In the genomic region with DNA sequence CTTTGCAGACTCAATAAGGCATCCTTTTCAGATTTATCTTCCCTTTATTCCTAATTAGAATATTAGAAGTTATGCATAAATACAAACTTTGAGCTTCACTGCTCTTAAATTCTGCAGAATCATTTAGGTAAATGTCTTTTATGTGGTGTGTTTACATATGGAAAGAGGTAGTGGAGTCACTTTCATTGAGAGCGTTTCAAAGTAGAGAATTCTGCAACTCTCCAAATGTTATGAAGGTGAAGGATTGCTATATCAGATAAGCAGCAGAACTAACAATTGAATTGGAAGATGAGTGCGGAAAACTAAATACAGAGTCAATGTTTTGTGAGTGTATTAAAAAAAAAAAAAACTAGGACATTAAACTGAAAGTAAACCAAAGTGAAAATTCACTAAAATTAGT, we compare ENCODE assay signal across 18 cellular contexts. TPM values are rescaled to one million over a fixed set of nuclear protein-coding genes. Genes with fewer than 3 reads are reported as not detected.
"Had no signal": no experiment of that assay in that cellular context is flagged by ENCODE, and none has a peak within 500 bp of the region (broad histone marks: within the 10 kb centered on the region; RNA-seq: fewer than 3 reads in every experiment).

No MANE protein-coding gene starts in this region.

- H3K27ac ChIP-seq: HL-60, RWPE1 had no signal

- FAIRE-seq: HTR-8/SVneo had no signal

- ATAC-seq: Panc1 had no signal

- DNase-seq: KBM-7, MM.1S, NCI-H1092 treated with DMSO at 0.1 percent for 48 hours, NCI-H1436, NCI-H187, NCI-H2081, NCI-H2107, NCI-H2227 treated with DMSO at 0.1 percent for 48 hours, NCI-H524, NCI-H526 treated with DMSO at 0.1 percent for 48 hours, NCI-H774, SHP77, T-helper 2 cell had no signal

RNA-seq across cellular contexts. Expression of a gene that starts 19.3 kb away (rescaled TPM):
- total RNA-seq: T-helper 1 cell treated with Interleukin-12 subunit alpha and Interleukin-12 subunit beta and Interleukin-4 antibody, amounts not matched to agents 30 ng/mL and 1 ng/mL, for 36 hours had no signal
